ENCODE assay signal across 19 cellular contexts in genomic region chr12:122508163-122508562, GRCh38.
"Had no signal": no experiment of that assay in that cellular context is flagged by ENCODE, and none has a peak within 500 bp of the region (broad histone marks: within the 10 kb centered on the region; RNA-seq: fewer than 3 reads in every experiment).

No MANE protein-coding gene starts in this region.

- H3K27ac ChIP-seq: gastrocnemius medialis, parathyroid adenoma, prostate gland, testis, tibial nerve, upper lobe of right lung, vagina had no signal

- H3K4me1 ChIP-seq: gastrocnemius medialis, parathyroid adenoma, prostate gland, testis, tibial nerve, upper lobe of right lung, vagina had no signal

- H3K9me3 ChIP-seq: gastrocnemius medialis, prostate gland, testis, tibial nerve, upper lobe of right lung, vagina had no signal

- H3K27me3 ChIP-seq: gastrocnemius medialis, testis, tibial nerve, upper lobe of right lung, vagina had no signal

- H3K4me3 Mint-ChIP-seq: naive thymus-derived CD4-positive, alpha-beta T cell; nephron progenitor cell; stimulated activated naive B cell treated with anti-CD40 and anti-IgM and Interleukin-4, amounts not matched to agents 10 μg/mL and 1 μg/mL and 100 μg/mL, for 72 hours; stimulated activated naive CD8-positive, alpha-beta T cell treated with anti-CD3 and anti-CD28 coated beads, Interleukin-15, amount 100 ng/mL, for 72 hours had no signal

- H3K27me3 Mint-ChIP-seq: naive thymus-derived CD4-positive, alpha-beta T cell; stimulated activated naive B cell treated with anti-CD40 and anti-IgM and Interleukin-4, amounts not matched to agents 10 μg/mL and 1 μg/mL and 100 μg/mL, for 72 hours; stimulated activated naive CD8-positive, alpha-beta T cell treated with anti-CD3 and anti-CD28 coated beads, Interleukin-15, amount 100 ng/mL, for 72 hours had no signal

- H3K4me1 Mint-ChIP-seq: nephron progenitor cell; stimulated activated naive B cell treated with anti-CD40 and anti-IgM and Interleukin-4, amounts not matched to agents 10 μg/mL and 1 μg/mL and 100 μg/mL, for 72 hours; stimulated activated naive CD8-positive, alpha-beta T cell treated with anti-CD3 and anti-CD28 coated beads, Interleukin-15, amount 100 ng/mL, for 72 hours had no signal

- ATAC-seq: esophagus mucosa; gastrocnemius medialis; left colon; naive thymus-derived CD4-positive, alpha-beta T cell; sciatic nerve; stimulated activated naive B cell treated with anti-CD40 and anti-IgM and Interleukin-4, amounts not matched to agents 10 μg/mL and 1 μg/mL and 100 μg/mL, for 72 hours; stimulated activated naive CD8-positive, alpha-beta T cell treated with anti-CD3 and anti-CD28 coated beads, Interleukin-15, amount 100 ng/mL, for 72 hours; upper lobe of right lung had no signal

- H3K27ac Mint-ChIP-seq: nephron progenitor cell; stimulated activated naive B cell treated with anti-CD40 and anti-IgM and Interleukin-4, amounts not matched to agents 10 μg/mL and 1 μg/mL and 100 μg/mL, for 72 hours; stimulated activated naive CD8-positive, alpha-beta T cell treated with anti-CD3 and anti-CD28 coated beads, Interleukin-15, amount 100 ng/mL, for 72 hours had no signal

- H3K4me3 ChIP-seq: gastrocnemius medialis, prostate gland, testis, tibial nerve, upper lobe of right lung, vagina had no signal

- DNase-seq: effector memory CD4-positive, alpha-beta T cell; gastrocnemius medialis; kidney; left colon; mammary epithelial cell; naive thymus-derived CD4-positive, alpha-beta T cell; nephron progenitor cell; stimulated activated CD4-positive, alpha-beta T cell treated with anti-CD3 and anti-CD28 coated beads, Interleukin-2, amount 100 ng/mL, for 24 hours; stimulated activated CD4-positive, alpha-beta T cell treated with anti-CD3 and anti-CD28 coated beads, Interleukin-4, amount 100 ng/mL, for 4 hours; stimulated activated naive B cell treated with anti-CD40 and anti-IgM and Interleukin-4, amounts not matched to agents 10 μg/mL and 1 μg/mL and 100 μg/mL, for 72 hours; stimulated activated naive CD8-positive, alpha-beta T cell treated with anti-CD3 and anti-CD28 coated beads, Interleukin-15, amount 100 ng/mL, for 72 hours; testis; upper lobe of right lung had no signal

- H3K9me3 Mint-ChIP-seq: nephron progenitor cell; stimulated activated naive B cell treated with anti-CD40 and anti-IgM and Interleukin-4, amounts not matched to agents 10 μg/mL and 1 μg/mL and 100 μg/mL, for 72 hours; stimulated activated naive CD8-positive, alpha-beta T cell treated with anti-CD3 and anti-CD28 coated beads, Interleukin-15, amount 100 ng/mL, for 72 hours had no signal
